21 cellular contexts compared by ENCODE assay signal in the genomic region with DNA sequence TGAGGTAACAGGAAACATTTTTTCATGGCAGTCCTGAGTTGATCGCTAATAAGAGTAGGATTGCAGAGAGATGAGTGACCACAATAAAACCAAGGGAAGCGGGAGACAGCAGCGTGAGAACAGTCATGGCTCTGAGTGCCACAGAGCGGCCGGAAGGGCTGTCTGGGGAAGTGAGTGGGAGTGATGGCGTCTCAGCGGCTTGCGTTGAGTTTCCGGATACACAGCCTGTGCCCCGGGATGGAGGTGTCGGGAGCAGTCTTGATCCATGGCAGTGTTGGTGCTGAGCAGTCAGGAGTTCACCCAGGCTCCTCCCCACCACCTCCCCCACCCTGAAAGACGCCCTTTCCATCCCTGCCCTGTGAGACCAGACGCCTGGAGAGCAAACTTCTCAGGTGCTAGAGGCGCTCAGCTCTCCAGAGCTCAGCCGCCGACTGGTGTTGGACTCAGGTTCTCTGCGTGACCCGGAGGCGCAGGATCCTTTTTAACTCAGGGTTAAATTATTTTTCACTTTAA.
"Had no signal": no experiment of that assay in that cellular context is flagged by ENCODE, and none has a peak within 500 bp of the region (broad histone marks: within the 10 kb centered on the region; RNA-seq: fewer than 3 reads in every experiment).

No MANE protein-coding gene starts in this region.

- H3K27ac Mint-ChIP-seq: activated CD4-positive, alpha-beta memory T cell treated with anti-CD3 and anti-CD28 coated beads for 36 hours; activated T-helper 1 cell treated with anti-CD3 and anti-CD28 coated beads, Interleukin-12 subunit alpha, Interleukin-12 subunit beta, Interleukin-2, Interleukin-4 antibody, amounts not matched to agents 30 ng/mL and 10 ng/mL and 1 ng/mL, durations not matched to agents 14 hours and 24 hours and 36 hours; memory B cell; stimulated activated effector memory CD8-positive, alpha-beta T cell treated with anti-CD3 and anti-CD28 coated beads, Interleukin-12 subunit alpha, Interleukin-12 subunit beta, amount 100 ng/mL, for 72 hours had no signal

- ATAC-seq: activated naive CD4-positive, alpha-beta T cell treated with anti-CD3 and anti-CD28 coated beads, Interleukin-2, amount 50 U/mL, for 72 hours; esophagus mucosa; stimulated activated effector memory CD8-positive, alpha-beta T cell treated with anti-CD3 and anti-CD28 coated beads, Interleukin-12 subunit alpha, Interleukin-12 subunit beta, amount 100 ng/mL, for 72 hours; stimulated activated naive CD8-positive, alpha-beta T cell treated with anti-CD3 and anti-CD28 coated beads, Interleukin-15, amount 100 ng/mL, for 72 hours had no signal

- H3K4me1 ChIP-seq: ascending aorta, prostate gland, suprapubic skin had no signal

- H3K27me3 Mint-ChIP-seq: activated CD4-positive, alpha-beta memory T cell treated with anti-CD3 and anti-CD28 coated beads for 36 hours; memory B cell; stimulated activated naive CD8-positive, alpha-beta T cell treated with anti-CD3 and anti-CD28 coated beads, Interleukin-15, amount 100 ng/mL, for 72 hours had no signal

- H3K4me3 ChIP-seq: ascending aorta, prostate gland, SK-N-MC, skin epidermis, suprapubic skin, tibial nerve had no signal

- H3K27ac ChIP-seq: ascending aorta, brain microvascular endothelial cell, prostate gland, SK-N-MC, skin epidermis, suprapubic skin, tibial nerve had no signal

- H3K9me3 Mint-ChIP-seq: activated CD4-positive, alpha-beta memory T cell treated with anti-CD3 and anti-CD28 coated beads for 36 hours; activated naive CD4-positive, alpha-beta T cell treated with anti-CD3 and anti-CD28 coated beads, Interleukin-2, amount 50 U/mL, for 72 hours; activated T-helper 1 cell treated with anti-CD3 and anti-CD28 coated beads, Interleukin-12 subunit alpha, Interleukin-12 subunit beta, Interleukin-2, Interleukin-4 antibody, amounts not matched to agents 30 ng/mL and 10 ng/mL and 1 ng/mL, durations not matched to agents 14 hours and 24 hours and 36 hours; immature natural killer cell; memory B cell; stimulated activated effector memory CD8-positive, alpha-beta T cell treated with anti-CD3 and anti-CD28 coated beads, Interleukin-12 subunit alpha, Interleukin-12 subunit beta, amount 100 ng/mL, for 72 hours; stimulated activated naive CD8-positive, alpha-beta T cell treated with anti-CD3 and anti-CD28 coated beads, Interleukin-15, amount 100 ng/mL, for 72 hours had no signal

- H3K4me3 Mint-ChIP-seq: activated CD4-positive, alpha-beta memory T cell treated with anti-CD3 and anti-CD28 coated beads for 36 hours; activated T-helper 1 cell treated with anti-CD3 and anti-CD28 coated beads, Interleukin-12 subunit alpha, Interleukin-12 subunit beta, Interleukin-2, Interleukin-4 antibody, amounts not matched to agents 30 ng/mL and 10 ng/mL and 1 ng/mL, durations not matched to agents 14 hours and 24 hours and 36 hours; immature natural killer cell; memory B cell; stimulated activated effector memory CD8-positive, alpha-beta T cell treated with anti-CD3 and anti-CD28 coated beads, Interleukin-12 subunit alpha, Interleukin-12 subunit beta, amount 100 ng/mL, for 72 hours; stimulated activated naive CD8-positive, alpha-beta T cell treated with anti-CD3 and anti-CD28 coated beads, Interleukin-15, amount 100 ng/mL, for 72 hours had no signal

- H3K9me3 ChIP-seq: ascending aorta, prostate gland, suprapubic skin, tibial nerve had no signal

- DNase-seq: activated CD4-positive, alpha-beta memory T cell treated with anti-CD3 and anti-CD28 coated beads for 36 hours; activated CD4-positive, alpha-beta T cell treated with anti-CD3 and anti-CD28 coated beads for 48 hours; activated gamma-delta T cell; brain microvascular endothelial cell; central memory CD4-positive, alpha-beta T cell; effector memory CD4-positive, alpha-beta T cell; foreskin melanocyte; immature natural killer cell; stimulated activated CD4-positive, alpha-beta T cell treated with anti-CD3 and anti-CD28 coated beads, Interleukin-1b, Interleukin-23, amount 100 ng/mL, for 48 hours; stimulated activated naive CD8-positive, alpha-beta T cell treated with anti-CD3 and anti-CD28 coated beads, Interleukin-15, amount 100 ng/mL, for 72 hours had no signal

- H3K27me3 ChIP-seq: ascending aorta, brain microvascular endothelial cell, suprapubic skin, tibial nerve had no signal
